Comparison of ENCODE assay signal across 10 cellular contexts in the genomic region with DNA sequence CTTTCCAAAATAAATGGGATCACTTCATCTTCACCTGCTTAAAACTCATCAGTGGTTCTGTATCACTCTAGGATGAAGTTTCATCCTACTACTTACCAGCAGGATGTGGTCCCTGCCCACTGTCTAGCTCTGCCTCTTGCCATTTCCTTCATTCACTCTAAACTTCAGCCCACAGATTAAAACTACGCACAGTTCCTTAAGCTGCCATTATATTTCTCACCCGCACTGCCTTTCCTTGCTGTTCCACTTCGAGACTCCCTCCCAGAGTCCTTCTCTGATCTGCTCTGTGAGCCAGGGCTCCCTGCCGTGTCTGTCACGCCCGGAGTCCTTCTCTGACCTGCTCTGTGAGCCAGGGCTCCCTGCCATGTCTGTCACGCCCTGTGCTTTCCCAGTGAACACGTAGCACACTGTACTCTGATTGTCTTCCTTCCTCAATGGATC. TPM values are rescaled to one million over a fixed set of nuclear protein-coding genes. Genes with fewer than 3 reads are reported as not detected.
A peak's percentile ranks its signal among the peaks of the same experiment; 100 is the strongest.
DNase-seq lines count a peak whose midpoint lies in the region; ATAC-seq, FAIRE-seq and TF ChIP-seq lines count a peak whose summit lies in the region.
"Had no signal": no experiment of that assay in that cellular context is flagged by ENCODE, and none has a peak within 500 bp of the region (broad histone marks: within the 10 kb centered on the region; RNA-seq: fewer than 3 reads in every experiment).

No MANE protein-coding gene starts in this region.

- H3K4me3 ChIP-seq in smooth muscle cell: no peak overlapping the region

- no peaks in the 10 kb centered on the region for H3F3A ChIP-seq in smooth muscle cell (ENCODE audit: low read depth)

- no peak for TF ChIP-seq POLR2A in GM12891 (IDR thresholded peaks at IDR 0.05; ENCODE audit: low read depth, low read length)

- no peaks in the 10 kb centered on the region for H3K9me3 ChIP-seq in smooth muscle cell (replicated peaks; ENCODE audit: low read depth)

- H3K27me3 ChIP-seq in smooth muscle cell (ENCODE audit: low read depth): no peaks in the 10 kb centered on the region

- peaks cover 7% of the 10 kb centered on the region for H3K4me1 ChIP-seq in smooth muscle cell (ENCODE audit: low read depth)

- no peaks in the 10 kb centered on the region for H3K36me3 ChIP-seq in smooth muscle cell (ENCODE audit: low read depth)

- intact Hi-C loops in activated CD4-positive, alpha-beta T cell treated with anti-CD3 and anti-CD28 coated beads, Interleukin-2, amount 10 ng/mL, durations not matched to agents 24 days and 14 days (cut with micrococcal nuclease): loop anchor here (5.0 kb wide), 1 partner anchor 50 kb away; no protein-coding TSS in a partner anchor
- intact Hi-C loops in Right ventricle myocardium inferior (cut with DNase I): loop anchor here (2.0 to 5.0 kb wide), 2 partner anchors 23 to 40 kb away; no protein-coding TSS in a partner anchor

- no peak overlapping the region for H3K9ac ChIP-seq in smooth muscle cell (ENCODE audit: low read depth)

- H4K20me1 ChIP-seq in smooth muscle cell (ENCODE audit: low read depth): peaks cover 16% of the 10 kb centered on the region

- no peak overlapping the region for H2AFZ ChIP-seq in smooth muscle cell (ENCODE audit: low read depth)

- TF ChIP-seq CTCF in smooth muscle cell (IDR thresholded peaks at IDR 0.05; ENCODE audit: borderline replicate concordance, insufficient read depth, poor library complexity, severe bottlenecking): no peak

- H3K9me3 Mint-ChIP-seq in activated CD4-positive, alpha-beta T cell treated with anti-CD3 and anti-CD28 coated beads, Interleukin-2, amount 10 ng/mL, durations not matched to agents 24 days and 14 days: no peaks in the 10 kb centered on the region

- peaks cover 47% of the 10 kb centered on the region for H3K4me1 Mint-ChIP-seq in activated CD4-positive, alpha-beta T cell treated with anti-CD3 and anti-CD28 coated beads, Interleukin-2, amount 10 ng/mL, durations not matched to agents 24 days and 14 days

- 84% methylated on average over 8 of the region's 8 CpGs for WGBS in smooth muscle cell (ENCODE audit: low lambda C conversion rate)

- no peak overlapping the region for H3K4me2 ChIP-seq in smooth muscle cell

- peaks cover 13% of the 10 kb centered on the region for H3K79me2 ChIP-seq in smooth muscle cell (ENCODE audit: low read depth)

- DNase-seq in GM12891 (ENCODE audit: insufficient read length, low spot score) (no peak), Right ventricle myocardium inferior (ENCODE audit: missing footprints) (peak; percentile 89), renal cortical epithelial cell (ENCODE audit: low read depth) (peak; percentile 59), globus pallidus (ENCODE audit: low spot score) (no peak), NCI-H524 treated with DMSO at 0.1 percent for 48 hours (lab: John Stamatoyannopoulos, UW) (no peak), smooth muscle cell (lab: John Stamatoyannopoulos, UW; ENCODE audit: unreplicated experiment) (no peak)
- peak; percentile 79 for DNase-seq in activated CD4-positive, alpha-beta T cell treated with anti-CD3 and anti-CD28 coated beads, Interleukin-2, amount 10 ng/mL, durations not matched to agents 24 days and 14 days
- DNase-seq: activated CD8-positive, alpha-beta memory T cell treated with anti-CD3 and anti-CD28 coated beads for 24 hours had no signal

- peak; percentile 48 for FAIRE-seq in GM12891 (lab: Jason Lieb, UNC)

- no peak overlapping the region for H3K27ac ChIP-seq in smooth muscle cell (ENCODE audit: low read depth)

- H3K36me3 Mint-ChIP-seq in activated CD4-positive, alpha-beta T cell treated with anti-CD3 and anti-CD28 coated beads, Interleukin-2, amount 10 ng/mL, durations not matched to agents 24 days and 14 days (ENCODE audit: low read depth): peaks cover 28% of the 10 kb centered on the region

- H3K27me3 Mint-ChIP-seq in activated CD4-positive, alpha-beta T cell treated with anti-CD3 and anti-CD28 coated beads, Interleukin-2, amount 10 ng/mL, durations not matched to agents 24 days and 14 days: no peaks in the 10 kb centered on the region

- peak overlapping the region; percentile 70 for H3K27ac Mint-ChIP-seq in activated CD4-positive, alpha-beta T cell treated with anti-CD3 and anti-CD28 coated beads, Interleukin-2, amount 10 ng/mL, durations not matched to agents 24 days and 14 days

- ATAC-seq in Right ventricle myocardium inferior (peak; percentile 91), HG02938 (IDR thresholded peaks at IDR 0.05; ENCODE audit: unreplicated experiment) (no peak)

- peak overlapping the region; percentile 64 for H3K4me3 Mint-ChIP-seq in activated CD4-positive, alpha-beta T cell treated with anti-CD3 and anti-CD28 coated beads, Interleukin-2, amount 10 ng/mL, durations not matched to agents 24 days and 14 days

TF ChIP-seq in GM12891, 5 proteins besides CTCF, POLR2A, EP300 and RAD21:
- TF ChIP-seq PAX5 (IDR thresholded peaks at IDR 0.05; ENCODE audit: insufficient read depth, low read length, severe bottlenecking): no peak
- TF ChIP-seq TAF1 (IDR thresholded peaks at IDR 0.05; ENCODE audit: low read depth, low read length): no peak
- no peak for TF ChIP-seq POLR2AphosphoS5 (IDR thresholded peaks at IDR 0.05; ENCODE audit: low read depth, low read length)

RNA-seq across cellular contexts. Expression of gene NPAS1, which starts 52.0 kb away (rescaled TPM):
- 0.87 TPM for polyA plus RNA-seq in GM12891 (2012; ENCODE audit: low read depth, missing spikeins)
- 0.21 and 0.47 TPM in 2 replicates for total RNA-seq in activated CD4-positive, alpha-beta T cell treated with anti-CD3 and anti-CD28 coated beads, Interleukin-2, amount 10 ng/mL, durations not matched to agents 24 days and 14 days
- total RNA-seq in Right ventricle myocardium inferior: not detected
- 0.52 and 0.55 TPM in 2 replicates for total RNA-seq in renal cortical epithelial cell
- total RNA-seq in smooth muscle cell: 0.49 and 0.76 TPM in 2 replicates
- 3.7 and 4.7 TPM in 2 replicates for polyA plus RNA-seq in smooth muscle cell
- total RNA-seq: ureter had no signal

Comparison
In these comparisons a context has a peak if more than half of its experiments do, and no peak if none do; other contexts are left out.
1. DNase-seq: peak in activated CD4-positive, alpha-beta T cell treated with anti-CD3 and anti-CD28 coated beads, Interleukin-2, amount 10 ng/mL, durations not matched to agents 24 days and 14 days (single experiment), Right ventricle myocardium inferior (single experiment) and renal cortical epithelial cell (single experiment); none in GM12891 (single experiment), globus pallidus (single experiment), NCI-H524 treated with DMSO at 0.1 percent for 48 hours (single experiment) and smooth muscle cell (single experiment).